8 cellular contexts compared by ENCODE assay signal in genomic region chr11:62552465-62552782, GRCh38. TPM values are rescaled to one million over a fixed set of nuclear protein-coding genes. Genes with fewer than 3 reads are reported as not detected.
DNase-seq lines count a peak whose midpoint lies in the region; ATAC-seq and TF ChIP-seq lines count a peak whose summit lies in the region.

No MANE protein-coding gene starts in this region.

- CTCF ChIA-PET in WTC11 (lab: Charles Lee), result interaction anchor here (0.7 to 11.8 kb wide), 13 partner anchors 7 to 445 kb away, joined by 3 to 311 read pairs (median 5); partner anchors contain the start of gene AHNAK

- peaks cover 9% of the 10 kb centered on the region for H3K36me3 Mint-ChIP-seq in WTC11
- H3K36me3 Mint-ChIP-seq in stimulated activated effector memory CD8-positive, alpha-beta T cell treated with anti-CD3 and anti-CD28 coated beads, Interleukin-12 subunit alpha, Interleukin-12 subunit beta, amount 100 ng/mL, for 72 hours, result peaks cover 52% of the 10 kb centered on the region

- POLR2A ChIA-PET in WTC11 (lab: Charles Lee), result interaction anchor here (0.6 to 3.4 kb wide), 9 partner anchors 8 to 440 kb away, joined by 3 to 18 read pairs (median 8); partner anchors contain the start of genes BSCL2 and TUT1

- peaks cover 62% of the 10 kb centered on the region for H3K4me1 Mint-ChIP-seq in WTC11
- H3K4me1 Mint-ChIP-seq in stimulated activated effector memory CD8-positive, alpha-beta T cell treated with anti-CD3 and anti-CD28 coated beads, Interleukin-12 subunit alpha, Interleukin-12 subunit beta, amount 100 ng/mL, for 72 hours, result peaks cover 79% of the 10 kb centered on the region

- DNase-seq in HT-29 (ENCODE audit: low spot score) (peak; percentile 79), WTC11 (ENCODE audit: low spot score) (no peak), glomerular visceral epithelial cell (ENCODE audit: extremely low spot score) (peak; percentile 17), T-helper 9 cell (no peak), OCI-M1 (lab: John Stamatoyannopoulos, UW) (no peak)
- no peak for DNase-seq in stimulated activated effector memory CD8-positive, alpha-beta T cell treated with anti-CD3 and anti-CD28 coated beads, Interleukin-12 subunit alpha, Interleukin-12 subunit beta, amount 100 ng/mL, for 72 hours (ENCODE audit: low spot score in 2 of 2)

- H3K4me3 Mint-ChIP-seq in WTC11, result peak overlapping the region; percentile 46
- H3K4me3 Mint-ChIP-seq in stimulated activated effector memory CD8-positive, alpha-beta T cell treated with anti-CD3 and anti-CD28 coated beads, Interleukin-12 subunit alpha, Interleukin-12 subunit beta, amount 100 ng/mL, for 72 hours, result peak overlapping the region; percentile 76

- no peak for TF ChIP-seq CTCF in WTC11 (IDR thresholded peaks at IDR 0.05)

- peak overlapping the region; percentile 92 for H3K27ac Mint-ChIP-seq in WTC11
- H3K27ac Mint-ChIP-seq in stimulated activated effector memory CD8-positive, alpha-beta T cell treated with anti-CD3 and anti-CD28 coated beads, Interleukin-12 subunit alpha, Interleukin-12 subunit beta, amount 100 ng/mL, for 72 hours, result peak overlapping the region; percentile 97

- H3K9me3 Mint-ChIP-seq in WTC11, result no peaks in the 10 kb centered on the region
- H3K9me3 Mint-ChIP-seq in stimulated activated effector memory CD8-positive, alpha-beta T cell treated with anti-CD3 and anti-CD28 coated beads, Interleukin-12 subunit alpha, Interleukin-12 subunit beta, amount 100 ng/mL, for 72 hours, result no peaks in the 10 kb centered on the region

- H3K27me3 Mint-ChIP-seq in WTC11 (ENCODE audit: low read depth), result peaks cover 35% of the 10 kb centered on the region

- no peak for ATAC-seq in WTC11
- ATAC-seq in stimulated activated effector memory CD8-positive, alpha-beta T cell treated with anti-CD3 and anti-CD28 coated beads, Interleukin-12 subunit alpha, Interleukin-12 subunit beta, amount 100 ng/mL, for 72 hours, result no peak
- no peak for ATAC-seq in GM19463 (IDR thresholded peaks at IDR 0.05; ENCODE audit: unreplicated experiment)
- no peak for ATAC-seq in HG03025 (IDR thresholded peaks at IDR 0.05; ENCODE audit: low FRiP score, unreplicated experiment)

TF ChIP-seq in WTC11, 78 proteins besides CTCF, POLR2A, EP300 and RAD21:
- TF ChIP-seq CREM (CRISPR knock-in tag; IDR thresholded peaks at IDR 0.05) (no peak), ZSCAN18 (CRISPR knock-in tag; IDR thresholded peaks at IDR 0.05) (no peak), CBFB (CRISPR knock-in tag; IDR thresholded peaks at IDR 0.05; ENCODE audit: low read depth) (no peak), MAX (CRISPR knock-in tag; IDR thresholded peaks at IDR 0.05) (no peak), ETV6 (CRISPR knock-in tag; IDR thresholded peaks at IDR 0.05) (no peak), GTF2I (CRISPR knock-in tag; conservative IDR thresholded peaks at IDR 0.05) (no peak), ESRRA (CRISPR knock-in tag; IDR thresholded peaks at IDR 0.05; ENCODE audit: borderline replicate concordance) (no peak), JAZF1 (CRISPR knock-in tag; IDR thresholded peaks at IDR 0.05) (no peak), ZNF671 (CRISPR knock-in tag; IDR thresholded peaks at IDR 0.05) (no peak), ZNF512 (CRISPR knock-in tag; IDR thresholded peaks at IDR 0.05; ENCODE audit: borderline replicate concordance) (no peak), TP53 (CRISPR knock-in tag; IDR thresholded peaks at IDR 0.05) (no peak), ZNF121 (CRISPR knock-in tag; IDR thresholded peaks at IDR 0.05) (no peak), E2F5 (CRISPR knock-in tag; IDR thresholded peaks at IDR 0.05) (no peak), SMAD3 (CRISPR knock-in tag; IDR thresholded peaks at IDR 0.05; ENCODE audit: borderline replicate concordance) (no peak), RELA (CRISPR knock-in tag; IDR thresholded peaks at IDR 0.05; ENCODE audit: borderline replicate concordance) (no peak), NFE2L1 (CRISPR knock-in tag; IDR thresholded peaks at IDR 0.05) (no peak), ELF4 (CRISPR knock-in tag; IDR thresholded peaks at IDR 0.05; ENCODE audit: low read depth) (no peak), CDX4 (CRISPR knock-in tag; IDR thresholded peaks at IDR 0.05; ENCODE audit: borderline replicate concordance) (no peak)

RNA-seq across cellular contexts. Expression of gene AHNAK, which starts 5.8 kb away (rescaled TPM):
- 281 and 282 TPM in 2 replicates for total RNA-seq in HT-29 (2014; rRNA removed; shearing (Covaris generic))
- 10.9 to 21.0 TPM (median 11.5 TPM) in 3 replicates for total RNA-seq in WTC11 (2021)

RNA-seq across cellular contexts. Expression of gene EEF1G, which starts 21.3 kb away (rescaled TPM):
- 1,888 and 1,945 TPM in 2 replicates for total RNA-seq in HT-29 (2014; rRNA removed; shearing (Covaris generic))
- total RNA-seq in WTC11 (2021), result 1,667 to 1,857 TPM (median 1,846 TPM) in 3 replicates

RNA-seq across cellular contexts. Expression of gene TUT1, which starts 38.9 kb away (rescaled TPM):
- total RNA-seq in HT-29 (2014; rRNA removed; shearing (Covaris generic)), result 19.3 and 25.1 TPM in 2 replicates
- 35.3 to 40.0 TPM (median 37.3 TPM) in 3 replicates for total RNA-seq in WTC11 (2021)

RNA-seq across cellular contexts. Expression of gene MTA2, which starts 49.2 kb away (rescaled TPM):
- total RNA-seq in HT-29 (2014; rRNA removed; shearing (Covaris generic)), result 223 and 229 TPM in 2 replicates
- 101 to 115 TPM (median 103 TPM) in 3 replicates for total RNA-seq in WTC11 (2021)

Comparison
In these comparisons a context has a peak if more than half of its experiments do, and no peak if none do; other contexts are left out.
1. DNase-seq: peak in HT-29 (single experiment) and glomerular visceral epithelial cell (single experiment); none in WTC11 (single experiment), stimulated activated effector memory CD8-positive, alpha-beta T cell treated with anti-CD3 and anti-CD28 coated beads, Interleukin-12 subunit alpha, Interleukin-12 subunit beta, amount 100 ng/mL, for 72 hours (0 of 2), T-helper 9 cell (single experiment) and OCI-M1 (single experiment).
2. RNA of gene AHNAK, which starts 5.8 kb away (total RNA-seq): 281 to 282 TPM in HT-29; 10.9 to 21.0 TPM in WTC11; every median in the first group is over 10 times any median in the second.